8 cellular contexts compared by ENCODE assay signal in genomic region chr2:241507430-241508239, GRCh38. TPM values are rescaled to one million over a fixed set of nuclear protein-coding genes. Genes with fewer than 3 reads are reported as not detected.
DNase-seq lines count a peak whose midpoint lies in the region; ATAC-seq and TF ChIP-seq lines count a peak whose summit lies in the region.

No MANE protein-coding gene starts in this region.

- H3K9me2 ChIP-seq in GM23248 (ENCODE audit: insufficient read depth), result no peaks in the 10 kb centered on the region
- no peaks in the 10 kb centered on the region for H3K9me2 ChIP-seq in Loucy (replicated peaks; ENCODE audit: low read depth, low read length)

- H3F3A ChIP-seq in GM23248 (ENCODE audit: insufficient read depth) (no peaks in the 10 kb centered on the region), Loucy (ENCODE audit: low read depth) (no peaks in the 10 kb centered on the region)

- H3K9ac ChIP-seq in GM23248, result peak overlapping the region; percentile 83
- peak overlapping the region; percentile 77 for H3K9ac ChIP-seq in Loucy (ENCODE audit: low read depth, low read length, poor library complexity, severe bottlenecking)

- no peaks in the 10 kb centered on the region for H3K9me3 Mint-ChIP-seq in activated CD8-positive, alpha-beta memory T cell treated with anti-CD3 and anti-CD28 coated beads, Interleukin-2, amount 10 ng/mL, durations not matched to agents 7 days and 5 days (ENCODE audit: low read depth)
- H3K9me3 Mint-ChIP-seq in nephron, result no peaks in the 10 kb centered on the region

- H3K4me2 ChIP-seq in GM23248 (ENCODE audit: unreplicated experiment) (peak overlapping the region; percentile 83), Loucy (ENCODE audit: low read depth, low read length, poor library complexity, severe bottlenecking) (peak overlapping the region; percentile 93)

- TF ChIP-seq CTCF in Loucy (conservative IDR thresholded peaks at IDR 0.05; ENCODE audit: low read length) (peak; percentile 37), nephron (IDR thresholded peaks at IDR 0.05; ENCODE audit: unreplicated experiment in 3 of 3) (peak in 2 of 3 experiments; percentile 19 to 47), upper lobe of right lung (IDR thresholded peaks at IDR 0.05) (peak; percentile 32)

- peak; percentile 26 for ATAC-seq in activated CD8-positive, alpha-beta memory T cell treated with anti-CD3 and anti-CD28 coated beads, Interleukin-2, amount 10 ng/mL, durations not matched to agents 7 days and 5 days
- ATAC-seq in esophagus mucosa (peak; percentile 26), upper lobe of right lung (peak; percentile 50)

- in situ Hi-C loops in GM23248 (cut with MboI), result no loop called here

- peak overlapping the region; percentile 52 for H3K27ac Mint-ChIP-seq in activated CD8-positive, alpha-beta memory T cell treated with anti-CD3 and anti-CD28 coated beads, Interleukin-2, amount 10 ng/mL, durations not matched to agents 7 days and 5 days
- H3K27ac Mint-ChIP-seq in nephron, result peak overlapping the region; percentile 63 to 86 (median 85)

- H3K4me1 ChIP-seq in GM23248 (ENCODE audit: insufficient read depth) (no peaks in the 10 kb centered on the region), Loucy (ENCODE audit: insufficient read depth, low read length, poor library complexity, severe bottlenecking) (peaks cover 28% of the 10 kb centered on the region), upper lobe of right lung (peaks cover 26% of the 10 kb centered on the region)

- H4K20me1 ChIP-seq in GM23248 (ENCODE audit: insufficient read depth) (peaks cover 13% of the 10 kb centered on the region; the same call in 1 of the 2 replicates), Loucy (ENCODE audit: insufficient read depth, low read length, poor library complexity, severe bottlenecking) (peaks cover 19% of the 10 kb centered on the region)

- H3K9me3 ChIP-seq in GM23248 (ENCODE audit: low read depth) (no peaks in the 10 kb centered on the region), Loucy (ENCODE audit: insufficient read depth, low read depth, low read length) (no peaks in the 10 kb centered on the region), upper lobe of right lung (no peaks in the 10 kb centered on the region)

- intact Hi-C loops in upper lobe of right lung (cut with DNase I), result no loop called here

- CTCF ChIA-PET in activated CD8-positive, alpha-beta memory T cell treated with anti-CD3 and anti-CD28 coated beads, Interleukin-2, amount 10 ng/mL, durations not matched to agents 7 days and 5 days (lab: Charles Lee), result interaction anchor here (0.5 to 1.0 kb wide), 2 partner anchors 110 to 357 kb away, joined by 3 to 4 read pairs; partner anchors contain the start of gene PPP1R7

- H3K79me2 ChIP-seq in GM23248 (ENCODE audit: insufficient read depth), result peaks cover 53% of the 10 kb centered on the region
- peaks cover 41% of the 10 kb centered on the region for H3K79me2 ChIP-seq in Loucy (ENCODE audit: insufficient read depth, low read length)

- H3K4me1 Mint-ChIP-seq in activated CD8-positive, alpha-beta memory T cell treated with anti-CD3 and anti-CD28 coated beads, Interleukin-2, amount 10 ng/mL, durations not matched to agents 7 days and 5 days, result peaks cover 18% of the 10 kb centered on the region
- peaks cover 36% of the 10 kb centered on the region for H3K4me1 Mint-ChIP-seq in nephron

- H3K27me3 Mint-ChIP-seq in activated CD8-positive, alpha-beta memory T cell treated with anti-CD3 and anti-CD28 coated beads, Interleukin-2, amount 10 ng/mL, durations not matched to agents 7 days and 5 days, result peaks cover 10% of the 10 kb centered on the region
- H3K27me3 Mint-ChIP-seq in nephron (ENCODE audit: low read depth), result peaks cover 4% of the 10 kb centered on the region

- DNase-seq in DMS 273 (lab: John Stamatoyannopoulos, UW; ENCODE audit: unreplicated experiment) (peak; percentile 83), DMS 273 treated with DMSO at 0.1 percent for 48 hours (lab: John Stamatoyannopoulos, UW) (no peak), GM23248 (peak; percentile 79), upper lobe of right lung (peak; percentile 85)
- peak; percentile 60 for DNase-seq in activated CD8-positive, alpha-beta memory T cell treated with anti-CD3 and anti-CD28 coated beads, Interleukin-2, amount 10 ng/mL, durations not matched to agents 7 days and 5 days

- 1 to 3% methylated on average over 53 to 56 of the region's 67 CpGs for WGBS in GM23248 (ENCODE audit: low coverage in 1 of 2, low lambda C conversion rate in 2 of 2, missing lambda C conversion rate in 2 of 2), 2 experiments

- peak overlapping the region; percentile 78 for H3K4me3 Mint-ChIP-seq in activated CD8-positive, alpha-beta memory T cell treated with anti-CD3 and anti-CD28 coated beads, Interleukin-2, amount 10 ng/mL, durations not matched to agents 7 days and 5 days
- peak overlapping the region; percentile 88 to 95 (median 94) for H3K4me3 Mint-ChIP-seq in nephron

- H3K27ac ChIP-seq in GM23248 (no peak overlapping the region), upper lobe of right lung (peak overlapping the region; percentile 92)

- H3K36me3 Mint-ChIP-seq in activated CD8-positive, alpha-beta memory T cell treated with anti-CD3 and anti-CD28 coated beads, Interleukin-2, amount 10 ng/mL, durations not matched to agents 7 days and 5 days, result no peaks in the 10 kb centered on the region
- peaks cover 9% of the 10 kb centered on the region for H3K36me3 Mint-ChIP-seq in nephron (ENCODE audit: low read depth)

- H3K4me3 ChIP-seq in GM23248, result peak overlapping the region; percentile 82
- peak overlapping the region; percentile 85 for H3K4me3 ChIP-seq in Loucy (ENCODE audit: low read length, poor library complexity, severe bottlenecking)
- H3K4me3 ChIP-seq in upper lobe of right lung, result peak overlapping the region; percentile 89

- H3K36me3 ChIP-seq in GM23248 (ENCODE audit: low read depth), result no peaks in the 10 kb centered on the region
- no peaks in the 10 kb centered on the region for H3K36me3 ChIP-seq in Loucy (ENCODE audit: insufficient read depth, low read length)
- no peaks in the 10 kb centered on the region for H3K36me3 ChIP-seq in upper lobe of right lung

- peak overlapping the region; percentile 66; the same call in 1 of the 2 replicates for H2AFZ ChIP-seq in GM23248
- H2AFZ ChIP-seq in Loucy (ENCODE audit: low read length), result no peak overlapping the region

- no peaks in the 10 kb centered on the region for H3K27me3 ChIP-seq in GM23248 (replicated peaks; ENCODE audit: insufficient read depth)
- H3K27me3 ChIP-seq in Loucy (ENCODE audit: insufficient read depth, low read length, poor library complexity, severe bottlenecking), result no peaks in the 10 kb centered on the region
- H3K27me3 ChIP-seq in upper lobe of right lung, result no peaks in the 10 kb centered on the region

RNA-seq across cellular contexts. Expression of gene STK25, which starts 0.7 kb away (rescaled TPM):
- total RNA-seq in GM23248 (2014; rRNA removed; shearing (Covaris generic)), result 239 and 240 TPM in 2 replicates
- 120 and 121 TPM in 2 replicates for polyA plus RNA-seq in GM23248 (2016; fragmentation: Nextera tagmentation; extraction: Ambion mirVana)
- 100 to 1,000 TPM; 108 to 130 TPM for total RNA-seq in activated CD8-positive, alpha-beta memory T cell treated with anti-CD3 and anti-CD28 coated beads, Interleukin-2, amount 10 ng/mL, durations not matched to agents 7 days and 5 days
- total RNA-seq in esophagus mucosa (82.4 TPM), upper lobe of right lung (134 TPM)

RNA-seq across cellular contexts. Expression of gene BOK, which starts 50.9 kb away (rescaled TPM):
- 36.0 and 46.6 TPM in 2 replicates for total RNA-seq in GM23248 (2014; rRNA removed; shearing (Covaris generic))
- polyA plus RNA-seq in GM23248 (2016; fragmentation: Nextera tagmentation; extraction: Ambion mirVana), result 28.0 and 28.1 TPM in 2 replicates
- total RNA-seq in activated CD8-positive, alpha-beta memory T cell treated with anti-CD3 and anti-CD28 coated beads, Interleukin-2, amount 10 ng/mL, durations not matched to agents 7 days and 5 days, result not detected
- 35.0 TPM for total RNA-seq in esophagus mucosa
- 56.4 TPM for total RNA-seq in upper lobe of right lung

Comparison
In these comparisons a context has a peak if more than half of its experiments do, and no peak if none do; other contexts are left out.
1. RNA of gene BOK, which starts 50.9 kb away (total RNA-seq): 56.4 TPM in upper lobe of right lung (single experiment), 36.0 to 46.6 TPM in GM23248 and 35.0 TPM in esophagus mucosa (single experiment); not detected in activated CD8-positive, alpha-beta memory T cell treated with anti-CD3 and anti-CD28 coated beads, Interleukin-2, amount 10 ng/mL, durations not matched to agents 7 days and 5 days; every median in the first group is over 10 times any median in the second.
2. Peak in every context shown above with its lines, with median percentiles within 50 percentile points of each other: H3K4me3 ChIP-seq, CTCF ChIP-seq and ATAC-seq.